30 cellular contexts compared by ENCODE assay signal in genomic region chr2:71074893-71075292, GRCh38.
"Had no signal": no experiment of that assay in that cellular context is flagged by ENCODE, and none has a peak within 500 bp of the region (broad histone marks: within the 10 kb centered on the region; RNA-seq: fewer than 3 reads in every experiment).

No MANE protein-coding gene starts in this region.

- H3K9me3 ChIP-seq: body of pancreas, colonic mucosa, esophagus muscularis mucosa, gastrocnemius medialis had no signal

- H3K36me3 ChIP-seq: colonic mucosa had no signal

- DNase-seq: activated CD4-positive, alpha-beta T cell treated with anti-CD3 and anti-CD28 coated beads for 1 hour; activated CD4-positive, alpha-beta T cell treated with anti-CD3 and anti-CD28 coated beads for 4 hours; activated CD4-positive, alpha-beta T cell treated with anti-CD3 and anti-CD28 coated beads, Interleukin-2, amount 10 ng/mL, durations not matched to agents 7 days and 5 days; activated CD4-positive, alpha-beta T cell treated with anti-CD3 and anti-CD28 coated beads, Interleukin-2, amount 50 U/mL, for 4 hours; activated CD8-positive, alpha-beta memory T cell treated with anti-CD3 and anti-CD28 coated beads for 24 hours; activated CD8-positive, alpha-beta T cell treated with anti-CD3 and anti-CD28 coated beads for 36 hours; activated effector memory CD4-positive, alpha-beta T cell treated with Interleukin-2 at 50 U/mL for 16 hours; activated gamma-delta T cell treated with Interleukin-2 at 50 U/mL for 16 hours; activated naive CD4-positive, alpha-beta T cell treated with anti-CD3 and anti-CD28 coated beads, Interleukin-2, amount 50 U/mL, for 16 hours; activated naive CD4-positive, alpha-beta T cell treated with Interleukin-2 at 50 U/mL for 16 hours; activated T-cell treated with anti-CD3 and anti-CD28 coated beads, Interleukin-2, amount 50 U/mL, for 4 hours; amniotic stem cell; anterior cingulate cortex; body of pancreas; caudate nucleus; cerebellar nuclear complex; colonic mucosa; dorsolateral prefrontal cortex; effector memory CD4-positive, alpha-beta T cell; erythroblast; foreskin keratinocyte; gastrocnemius medialis; head of caudate nucleus; hippocampal formation; T-helper 1 cell; T-helper 2 cell had no signal

- H3K27ac Mint-ChIP-seq: activated CD4-positive, alpha-beta T cell treated with anti-CD3 and anti-CD28 coated beads, Interleukin-2, amount 10 ng/mL, durations not matched to agents 7 days and 5 days; WTC11 had no signal

- H3K27me3 ChIP-seq: body of pancreas, colonic mucosa, dorsolateral prefrontal cortex, esophagus muscularis mucosa, foreskin keratinocyte, gastrocnemius medialis had no signal

- H3K4me3 Mint-ChIP-seq: activated CD4-positive, alpha-beta T cell treated with anti-CD3 and anti-CD28 coated beads, Interleukin-2, amount 10 ng/mL, durations not matched to agents 7 days and 5 days; activated CD8-positive, alpha-beta T cell treated with anti-CD3 and anti-CD28 coated beads for 36 hours; activated naive CD8-positive, alpha-beta T cell; activated T-cell treated with anti-CD3 and anti-CD28 coated beads, Interleukin-2, amount 50 U/mL, for 4 hours; activated T-helper 17 cell treated with anti-CD3 and anti-CD28 coated beads, Interleukin-2, amount 50 U/mL, for 72 hours; WTC11 had no signal

- ATAC-seq: activated CD8-positive, alpha-beta T cell treated with anti-CD3 and anti-CD28 coated beads for 36 hours; activated T-cell treated with anti-CD3 and anti-CD28 coated beads, Interleukin-2, amount 50 U/mL, for 4 hours; activated T-helper 17 cell treated with anti-CD3 and anti-CD28 coated beads, Interleukin-2, amount 50 U/mL, for 72 hours; body of pancreas; foreskin keratinocyte; gastrocnemius medialis; WTC11 had no signal

- H3K4me1 ChIP-seq: colonic mucosa had no signal

- H3K4me3 ChIP-seq: body of pancreas, colonic mucosa, dorsolateral prefrontal cortex, esophagus muscularis mucosa, gastrocnemius medialis had no signal

- H3K27ac ChIP-seq: body of pancreas, colonic mucosa, dorsolateral prefrontal cortex, esophagus muscularis mucosa, foreskin keratinocyte, gastrocnemius medialis had no signal

- H3K27me3 Mint-ChIP-seq: activated CD4-positive, alpha-beta T cell treated with anti-CD3 and anti-CD28 coated beads, Interleukin-2, amount 10 ng/mL, durations not matched to agents 7 days and 5 days; activated CD8-positive, alpha-beta T cell treated with anti-CD3 and anti-CD28 coated beads for 36 hours; activated naive CD8-positive, alpha-beta T cell; activated T-helper 17 cell treated with anti-CD3 and anti-CD28 coated beads, Interleukin-2, amount 50 U/mL, for 72 hours had no signal

- H3K9me3 Mint-ChIP-seq: activated CD4-positive, alpha-beta T cell treated with anti-CD3 and anti-CD28 coated beads, Interleukin-2, amount 10 ng/mL, durations not matched to agents 7 days and 5 days; activated CD8-positive, alpha-beta T cell treated with anti-CD3 and anti-CD28 coated beads for 36 hours; activated T-cell treated with anti-CD3 and anti-CD28 coated beads, Interleukin-2, amount 50 U/mL, for 4 hours; activated T-helper 17 cell treated with anti-CD3 and anti-CD28 coated beads, Interleukin-2, amount 50 U/mL, for 72 hours; WTC11 had no signal
